In the genomic region with DNA sequence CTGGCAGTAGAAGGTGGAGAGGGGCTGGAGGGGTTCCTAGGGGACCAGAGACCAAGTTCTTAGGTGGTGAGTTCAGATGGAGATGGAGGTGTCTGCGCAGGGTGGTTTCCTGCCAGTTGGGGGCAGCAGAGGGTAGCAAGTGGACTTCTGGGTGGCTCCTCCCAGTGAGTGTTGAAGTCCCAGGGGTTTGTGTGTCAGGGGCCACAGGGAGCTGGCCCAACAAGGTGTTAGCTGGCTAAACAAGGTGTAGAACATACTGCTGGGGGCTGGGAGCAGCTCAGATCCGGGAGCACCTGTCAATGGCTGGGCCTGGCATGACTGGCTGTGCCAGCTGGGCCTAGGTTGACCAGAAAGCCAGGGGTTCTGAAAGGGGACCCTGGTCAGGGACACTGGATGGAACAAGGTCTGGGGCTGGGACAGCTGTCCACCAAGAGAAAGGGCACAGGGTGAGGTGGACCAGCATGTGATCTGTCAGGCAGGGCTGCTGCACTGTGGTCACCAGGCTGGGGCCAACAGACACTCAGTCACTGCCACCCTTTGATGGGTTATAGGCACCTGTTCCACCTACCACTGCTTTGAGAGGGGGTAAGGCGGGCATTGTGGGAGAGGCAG, we compare ENCODE assay signal across 8 cellular contexts.
DNase-seq lines count a peak whose midpoint lies in the region; ATAC-seq lines count a peak whose summit lies in the region.

No MANE protein-coding gene starts in this region.

- ATAC-seq in GM21786 (IDR thresholded peaks at IDR 0.05; ENCODE audit: unreplicated experiment) (peak; percentile 84), GM18520 (IDR thresholded peaks at IDR 0.05; ENCODE audit: unreplicated experiment) (no peak)
- peak; percentile 29 to 50 for ATAC-seq in activated CD4-positive, CD25-positive, alpha-beta regulatory T cell treated with anti-CD3 and anti-CD28 coated beads, Interleukin-2, amount 50 U/mL, for 24 hours

- DNase-seq in DMS79 treated with DMSO at 0.1 percent for 48 hours (lab: John Stamatoyannopoulos, UW): peak; percentile 57
- peak; percentile 32 for DNase-seq in NCI-H1694 treated with DMSO at 0.1 percent for 48 hours (lab: John Stamatoyannopoulos, UW)
- DNase-seq in effector CD4-positive, alpha-beta T cell: peak; percentile 12
- DNase-seq in medulla oblongata (ENCODE audit: extremely low spot score): peak; percentile 80
- peak; percentile 87 for DNase-seq in stimulated activated CD8-positive, alpha-beta memory T cell treated with anti-CD3 and anti-CD28 coated beads, Interleukin-4, amount 100 ng/mL, for 48 hours

Comparison
In these comparisons a context has a peak if more than half of its experiments do, and no peak if none do; other contexts are left out.
1. DNase-seq: peak in every context shown above with its lines; median percentile 87 in stimulated activated CD8-positive, alpha-beta memory T cell treated with anti-CD3 and anti-CD28 coated beads, Interleukin-4, amount 100 ng/mL, for 48 hours; 80 in medulla oblongata; 57 in DMS79 treated with DMSO at 0.1 percent for 48 hours; 32 in NCI-H1694 treated with DMSO at 0.1 percent for 48 hours; 12 in effector CD4-positive, alpha-beta T cell.